In genomic region chr5:111002036-111002435, GRCh38 we compare ENCODE assay signal across 18 cellular contexts.
DNase-seq lines count a peak whose midpoint lies in the region; ATAC-seq and TF ChIP-seq lines count a peak whose summit lies in the region.
"Had no signal": no experiment of that assay in that cellular context is flagged by ENCODE, and none has a peak within 500 bp of the region (broad histone marks: within the 10 kb centered on the region; RNA-seq: fewer than 3 reads in every experiment).

No MANE protein-coding gene starts in this region.

- peak overlapping the region; percentile 4 for H3K4me2 ChIP-seq in neuronal stem cell (ENCODE audit: insufficient read depth, low read length, poor library complexity, severe bottlenecking)
- H3K4me2 ChIP-seq: A549; BLaER1 treated with 17β-estradiol and CSF1 and Interleukin-3, amounts not matched to agents 10 nM and 100 nM had no signal

- DNase-seq in NCI-H82 (lab: John Stamatoyannopoulos, UW): peak; percentile 4
- DNase-seq in NCI-H82 treated with DMSO at 0.1 percent for 48 hours (lab: John Stamatoyannopoulos, UW; ENCODE audit: unreplicated experiment): no peak
- DNase-seq in neuronal stem cell (ENCODE audit: low spot score): no peak
- peak; percentile 58 for DNase-seq in spleen
- DNase-seq in upper lobe of right lung: peak; percentile 29
- no peak for DNase-seq in hepatic stellate cell (ENCODE audit: low spot score)
- DNase-seq: AML-193; Caco-2; Calu3; CD4-positive, alpha-beta T cell; CD8-positive, alpha-beta T cell; DMS79 treated with DMSO at 0.1 percent for 48 hours; GF-D8 had no signal

- H2AFZ ChIP-seq in neuronal stem cell (ENCODE audit: low read length): no peak overlapping the region

- no peak for TF ChIP-seq POLR2A in spleen (IDR thresholded peaks at IDR 0.05)

- no peak overlapping the region for H3K9ac ChIP-seq in neuronal stem cell (ENCODE audit: low read depth, low read length, poor library complexity)
- H3K9ac ChIP-seq: BLaER1 treated with 17β-estradiol and CSF1 and Interleukin-3, amounts not matched to agents 10 nM and 100 nM had no signal

- H4K91ac ChIP-seq in neuronal stem cell (ENCODE audit: low read depth, low read length, poor library complexity): no peak overlapping the region

- H3K23ac ChIP-seq in neuronal stem cell (ENCODE audit: low read depth, low read length, poor library complexity): no peak overlapping the region

- WGBS in neuronal stem cell (ENCODE audit: extremely low coverage in 2 of 2, insufficient read length in 2 of 2, insufficient replicate concordance in 1 of 2), 2 donors: no CpG with 5 or more reads among the region's 3 CpGs
- 71 to 91% (median 80%) methylated on average over 3 of the region's 3 CpGs for WGBS in spleen, 5 donors

- peaks cover 0 to 3% (median 0%) of the 10 kb centered on the region in 3 experiments for H3K27me3 ChIP-seq in neuronal stem cell (ENCODE audit: control insufficient read depth in 3 of 3, insufficient read depth in 3 of 3, low read depth in 1 of 3, low read length in 3 of 3)
- no peaks in the 10 kb centered on the region for H3K27me3 ChIP-seq in spleen (replicated peaks in 1 of 7)
- H3K27me3 ChIP-seq in upper lobe of right lung: no peaks in the 10 kb centered on the region
- H3K27me3 ChIP-seq: BLaER1 treated with 17β-estradiol and CSF1 and Interleukin-3, amounts not matched to agents 10 nM and 100 nM had no signal

- H3K4ac ChIP-seq in neuronal stem cell (ENCODE audit: low read length): no peak overlapping the region

- no peaks in the 10 kb centered on the region for H3K36me3 ChIP-seq in neuronal stem cell (replicated peaks in 1 of 2; ENCODE audit: control insufficient read depth in 2 of 2, insufficient read depth in 2 of 2, low read length in 2 of 2)
- H3K36me3 ChIP-seq in spleen: no peaks in the 10 kb centered on the region
- H3K36me3 ChIP-seq in upper lobe of right lung: no peaks in the 10 kb centered on the region
- H3K36me3 ChIP-seq: BLaER1 treated with 17β-estradiol and CSF1 and Interleukin-3, amounts not matched to agents 10 nM and 100 nM had no signal

- intact Hi-C loops in spleen (cut with DNase I; ENCODE audit: low total_unique reads) (no loop called here), upper lobe of right lung (cut with DNase I) (no loop called here)

- H3K9me3 ChIP-seq in neuronal stem cell (replicated peaks in 1 of 2; ENCODE audit: control insufficient read depth in 2 of 2, insufficient read depth in 1 of 2, low read depth in 1 of 2, low read length in 2 of 2): no peaks in the 10 kb centered on the region
- peaks cover 0 to 9% (median 0%) of the 10 kb centered on the region in 8 donors for H3K9me3 ChIP-seq in spleen
- H3K9me3 ChIP-seq in upper lobe of right lung: no peaks in the 10 kb centered on the region
- H3K9me3 ChIP-seq: A549, Caco-2 had no signal

- H3K27ac ChIP-seq in neuronal stem cell (replicated peaks; ENCODE audit: low read length): no peak overlapping the region
- no peak overlapping the region for H3K27ac ChIP-seq in spleen
- H3K27ac ChIP-seq in upper lobe of right lung: no peak overlapping the region
- H3K27ac ChIP-seq: 22Rv1; A549; BLaER1 treated with 17β-estradiol and CSF1 and Interleukin-3, amounts not matched to agents 10 nM and 100 nM; C4-2B had no signal

- no peaks in the 10 kb centered on the region for H3K79me1 ChIP-seq in neuronal stem cell (ENCODE audit: low read depth, low read length)

- H3K4me3 ChIP-seq in neuronal stem cell (ENCODE audit: low read length in 2 of 2) (no peak overlapping the region), spleen (no peak overlapping the region), upper lobe of right lung (no peak overlapping the region)
- H3K4me3 ChIP-seq: A549; BLaER1 treated with 17β-estradiol and CSF1 and Interleukin-3, amounts not matched to agents 10 nM and 100 nM had no signal

- no peak overlapping the region for H2BK120ac ChIP-seq in neuronal stem cell (ENCODE audit: low read depth, low read length)

- no peak overlapping the region for H2BK15ac ChIP-seq in neuronal stem cell (ENCODE audit: low read length)

- no peak for ATAC-seq in upper lobe of right lung
- ATAC-seq in HG02870 (IDR thresholded peaks at IDR 0.05; ENCODE audit: unreplicated experiment): no peak
- ATAC-seq: A549; CD8-positive, alpha-beta T cell had no signal

- H4K8ac ChIP-seq in neuronal stem cell (ENCODE audit: low read depth, low read length): no peak overlapping the region

- TF ChIP-seq CTCF in spleen (IDR thresholded peaks at IDR 0.05 in 8 of 11, conservative IDR thresholded peaks at IDR 0.05 in 3 of 11): no peak
- TF ChIP-seq CTCF in upper lobe of right lung (IDR thresholded peaks at IDR 0.05): no peak

- H3K14ac ChIP-seq in neuronal stem cell (ENCODE audit: low read length): no peak overlapping the region

- no peak overlapping the region for H2AK5ac ChIP-seq in neuronal stem cell (ENCODE audit: low read depth, low read length)

- H3K4me1 ChIP-seq in neuronal stem cell (ENCODE audit: control insufficient read depth in 2 of 2, insufficient read depth in 1 of 2, low read depth in 1 of 2, low read length in 2 of 2): no peaks in the 10 kb centered on the region
- H3K4me1 ChIP-seq in spleen: no peaks in the 10 kb centered on the region
- H3K4me1 ChIP-seq in upper lobe of right lung: no peaks in the 10 kb centered on the region
- H3K4me1 ChIP-seq: A549; BLaER1 treated with 17β-estradiol and CSF1 and Interleukin-3, amounts not matched to agents 10 nM and 100 nM; Caco-2 had no signal

- no peak overlapping the region for H2BK12ac ChIP-seq in neuronal stem cell (ENCODE audit: low read length)

- H3K18ac ChIP-seq in neuronal stem cell (ENCODE audit: low read length): no peak overlapping the region

- H2BK5ac ChIP-seq in neuronal stem cell (ENCODE audit: low read length): no peak overlapping the region

Comparison
In these comparisons a context has a peak if more than half of its experiments do, and no peak if none do; other contexts are left out.
1. DNase-seq: peak in NCI-H82 (single experiment), spleen (single experiment) and upper lobe of right lung (single experiment); none in NCI-H82 treated with DMSO at 0.1 percent for 48 hours (single experiment), neuronal stem cell (single experiment) and hepatic stellate cell (single experiment).